37 cellular contexts compared by ENCODE assay signal in the genomic region with DNA sequence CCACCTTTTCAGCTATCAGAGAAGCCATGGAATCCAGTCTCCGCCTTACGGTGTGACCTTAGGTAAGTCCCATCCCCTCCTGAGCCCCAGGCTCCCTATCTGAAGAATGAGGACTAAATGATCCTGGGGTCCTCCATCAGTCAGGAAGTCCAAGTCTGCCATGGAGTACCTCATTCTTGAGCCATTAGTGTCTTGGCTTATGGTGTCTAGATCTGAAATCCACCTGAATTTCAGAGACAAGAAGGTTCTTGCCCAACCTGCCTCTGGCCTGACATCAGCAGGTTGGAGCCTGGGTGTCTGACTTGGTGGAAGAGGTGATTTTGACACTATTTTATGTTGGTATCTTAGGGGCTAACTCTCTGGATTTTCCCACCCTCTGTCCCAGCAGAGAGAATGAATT. TPM values are rescaled to one million over a fixed set of nuclear protein-coding genes. Genes with fewer than 3 reads are reported as not detected.
"Had no signal": no experiment of that assay in that cellular context is flagged by ENCODE, and none has a peak within 500 bp of the region (broad histone marks: within the 10 kb centered on the region; RNA-seq: fewer than 3 reads in every experiment).

No MANE protein-coding gene starts in this region.

- ATAC-seq: activated CD8-positive, alpha-beta T cell treated with anti-CD3 and anti-CD28 coated beads for 36 hours; activated T-cell treated with anti-CD3 and anti-CD28 coated beads, Interleukin-2, amount 50 U/mL, for 72 hours; activated T-helper 17 cell treated with anti-CD3 and anti-CD28 coated beads, Interleukin-2, amount 50 U/mL, for 72 hours; body of pancreas; Panc1 had no signal

- H3K9me3 ChIP-seq: adrenal gland, body of pancreas, breast epithelium, SJCRH30 had no signal

- H3K27me3 ChIP-seq: adrenal gland, body of pancreas, breast epithelium had no signal

- H3K36me3 ChIP-seq: adrenal gland, breast epithelium, SJCRH30, WERI-Rb-1 had no signal

- H3K4me3 Mint-ChIP-seq: activated CD8-positive, alpha-beta T cell treated with anti-CD3 and anti-CD28 coated beads for 36 hours; activated T-cell treated with anti-CD3 and anti-CD28 coated beads, Interleukin-2, amount 50 U/mL, for 72 hours; activated T-helper 17 cell treated with anti-CD3 and anti-CD28 coated beads, Interleukin-2, amount 50 U/mL, for 72 hours had no signal

- H3K4me3 ChIP-seq: adrenal gland, body of pancreas, breast epithelium, SJCRH30, SK-N-MC had no signal

- H3K27me3 Mint-ChIP-seq: activated CD8-positive, alpha-beta T cell treated with anti-CD3 and anti-CD28 coated beads for 36 hours had no signal

- H3K9me3 Mint-ChIP-seq: activated CD8-positive, alpha-beta T cell treated with anti-CD3 and anti-CD28 coated beads for 36 hours; activated T-cell treated with anti-CD3 and anti-CD28 coated beads, Interleukin-2, amount 50 U/mL, for 72 hours had no signal

- H3K27ac ChIP-seq: adrenal gland, body of pancreas, breast epithelium, SJCRH30, SK-N-MC, WERI-Rb-1 had no signal

- H3K4me1 ChIP-seq: adrenal gland, body of pancreas, breast epithelium, SJCRH30 had no signal

- FAIRE-seq: astrocyte had no signal

- DNase-seq: activated CD4-positive, alpha-beta T cell treated with anti-CD3 and anti-CD28 coated beads for 1 hour; activated CD4-positive, alpha-beta T cell treated with anti-CD3 and anti-CD28 coated beads for 48 hours; activated CD4-positive, CD25-positive, alpha-beta regulatory T cell; activated CD8-positive, alpha-beta T cell treated with anti-CD3 and anti-CD28 coated beads for 36 hours; activated effector memory CD4-positive, alpha-beta T cell treated with anti-CD3 and anti-CD28 coated beads, Interleukin-2, amount 50 U/mL, for 16 hours; activated naive CD4-positive, alpha-beta T cell; activated naive CD4-positive, alpha-beta T cell treated with anti-CD3 and anti-CD28 coated beads, Interleukin-2, amount 50 U/mL, for 16 hours; activated T-cell treated with anti-CD3 and anti-CD28 coated beads, Interleukin-2, amount 50 U/mL, for 1 hour; activated T-cell treated with anti-CD3 and anti-CD28 coated beads, Interleukin-2, amount 50 U/mL, for 72 hours; adrenal gland; body of pancreas; central memory CD4-positive, alpha-beta T cell; KG1; NCI-H1092 treated with DMSO at 0.1 percent for 48 hours; NCI-H1417; NCI-H146; NCI-H187; NCI-H2081; NCI-H2171 treated with DMSO at 0.1 percent for 48 hours; NCI-H2227 treated with DMSO at 0.1 percent for 48 hours; NCI-H446; NCI-H510A treated with DMSO at 0.1 percent for 48 hours; NCI-H526 treated with DMSO at 0.1 percent for 48 hours; SHP77; SJCRH30; T1000; WERI-Rb-1 had no signal

- H3K27ac Mint-ChIP-seq: activated CD8-positive, alpha-beta T cell treated with anti-CD3 and anti-CD28 coated beads for 36 hours; activated T-cell treated with anti-CD3 and anti-CD28 coated beads, Interleukin-2, amount 50 U/mL, for 72 hours; activated T-helper 17 cell treated with anti-CD3 and anti-CD28 coated beads, Interleukin-2, amount 50 U/mL, for 72 hours had no signal

- H3K4me1 Mint-ChIP-seq: activated T-helper 17 cell treated with anti-CD3 and anti-CD28 coated beads, Interleukin-2, amount 50 U/mL, for 72 hours had no signal

RNA-seq across cellular contexts. Expression of gene CNGB1, which starts 47.1 kb away (rescaled TPM):
- total RNA-seq: activated CD8-positive, alpha-beta memory T cell treated with anti-CD3 and anti-CD28 coated beads for 36 hours; activated CD8-positive, alpha-beta T cell treated with anti-CD3 and anti-CD28 coated beads for 36 hours; activated T-cell treated with anti-CD3 and anti-CD28 coated beads, Interleukin-2, amount 50 U/mL, for 72 hours; activated T-helper 17 cell treated with anti-CD3 and anti-CD28 coated beads, Interleukin-2, amount 50 U/mL, for 72 hours; astrocyte; body of pancreas; breast epithelium; LHCN-M2; RPMI7951; SJCRH30; T-helper 1 cell treated with Interleukin-12 subunit alpha and Interleukin-12 subunit beta and Interleukin-4 antibody, amounts not matched to agents 30 ng/mL and 1 ng/mL, for 36 hours; T-helper 2 cell treated with Interferon-gamma antibody and Interleukin-4, amounts not matched to agents 100 ng/mL and 5 ng/mL, for 36 hours had no signal
